ENCODE assay signal across 11 cellular contexts in the genomic region with DNA sequence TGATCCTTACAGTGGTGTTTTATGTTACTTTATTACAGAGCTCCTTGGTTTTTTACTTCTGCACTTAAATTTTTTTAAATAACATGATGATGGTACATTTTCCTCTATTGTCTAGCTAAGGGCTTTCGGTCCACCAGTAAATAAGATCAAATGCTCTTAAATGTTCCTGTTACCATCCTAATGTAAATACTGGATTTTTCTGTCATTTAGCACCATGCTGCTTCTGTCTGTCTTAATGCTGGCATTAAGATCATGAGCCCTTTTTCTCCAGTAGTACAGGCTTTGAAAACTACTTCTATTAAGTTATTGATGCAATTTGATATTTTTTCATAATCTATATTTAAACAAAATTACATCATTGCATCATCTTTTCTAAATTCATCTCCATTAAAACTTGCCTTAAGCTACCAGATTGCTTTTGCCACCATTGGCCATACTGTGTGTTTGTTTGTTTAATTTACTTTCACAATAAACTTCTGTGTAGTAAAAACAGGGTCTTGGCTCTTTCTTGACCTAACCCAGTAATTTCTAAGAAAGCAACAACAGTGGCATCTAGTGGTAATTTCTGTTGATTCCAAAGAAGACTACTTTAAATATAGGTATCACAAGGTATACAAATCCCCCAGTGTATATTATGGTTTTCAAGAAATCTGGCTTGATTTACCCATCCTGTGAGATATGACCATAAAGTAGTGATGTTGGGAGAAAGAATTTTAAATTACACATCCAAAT. TPM values are rescaled to one million over a fixed set of nuclear protein-coding genes. Genes with fewer than 3 reads are reported as not detected.
DNase-seq lines count a peak whose midpoint lies in the region; ATAC-seq and TF ChIP-seq lines count a peak whose summit lies in the region.
"Had no signal": no experiment of that assay in that cellular context is flagged by ENCODE, and none has a peak within 500 bp of the region (broad histone marks: within the 10 kb centered on the region; RNA-seq: fewer than 3 reads in every experiment).

No MANE protein-coding gene starts in this region.

- POLR2A ChIA-PET in activated CD8-positive, alpha-beta T cell treated with anti-CD3 and anti-CD28 coated beads for 36 hours (lab: Charles Lee), result interaction anchor here (0.7 to 1.5 kb wide), 2 partner anchors 19 to 83 kb away, joined by 3 to 4 read pairs; no protein-coding TSS in a partner anchor
- POLR2A ChIA-PET in activated CD8-positive, alpha-beta T cell treated with anti-CD3 and anti-CD28 coated beads, Interleukin-2, amount 10 ng/mL, durations not matched to agents 7 days and 5 days (lab: Charles Lee), result interaction anchor here (0.5 to 1.0 kb wide), 4 partner anchors 10 to 216 kb away, joined by 3 to 4 read pairs (median 3); a partner anchor contains a TSS

- H3K9ac ChIP-seq in endodermal cell (ENCODE audit: extremely low read depth, low read length, poor library complexity, severe bottlenecking), result no peak overlapping the region

- no peak overlapping the region for H3K4me3 Mint-ChIP-seq in activated CD8-positive, alpha-beta T cell treated with anti-CD3 and anti-CD28 coated beads for 36 hours
- H3K4me3 Mint-ChIP-seq in activated CD8-positive, alpha-beta T cell treated with anti-CD3 and anti-CD28 coated beads, Interleukin-2, amount 10 ng/mL, durations not matched to agents 7 days and 5 days, result no peak overlapping the region
- no peak overlapping the region for H3K4me3 Mint-ChIP-seq in endodermal cell
- H3K4me3 Mint-ChIP-seq: naive B cell had no signal

- WGBS in endodermal cell (ENCODE audit: insufficient coverage in 1 of 2, insufficient read length in 1 of 2), 2 experiments, result 100% methylated on average over 1 of the region's 1 CpG

- CTCF ChIA-PET in activated CD8-positive, alpha-beta T cell treated with anti-CD3 and anti-CD28 coated beads for 36 hours (lab: Charles Lee), result interaction anchor here (0.6 to 6.7 kb wide), 23 partner anchors 10 to 218 kb away, joined by 3 to 48 read pairs (median 5); a partner anchor contains a TSS
- CTCF ChIA-PET in activated CD8-positive, alpha-beta T cell treated with anti-CD3 and anti-CD28 coated beads, Interleukin-2, amount 10 ng/mL, durations not matched to agents 7 days and 5 days (lab: Charles Lee), result interaction anchor here (0.6 to 6.7 kb wide), 25 partner anchors 8 to 209 kb away, joined by 3 to 134 read pairs (median 4); a partner anchor contains a TSS

- no peak for DNase-seq in activated CD8-positive, alpha-beta T cell treated with anti-CD3 and anti-CD28 coated beads for 36 hours
- no peak for DNase-seq in activated CD8-positive, alpha-beta T cell treated with anti-CD3 and anti-CD28 coated beads, Interleukin-2, amount 10 ng/mL, durations not matched to agents 7 days and 5 days
- peak; percentile 43 for DNase-seq in NCI-H460 (ENCODE audit: extremely low read depth, low read depth)
- DNase-seq in endodermal cell, result no peak
- peak; percentile 7 for DNase-seq in retinal pigment epithelial cell (ENCODE audit: low read depth)
- no peak for DNase-seq in right atrium auricular region (ENCODE audit: low spot score)
- no peak for DNase-seq in activated effector memory CD4-positive, alpha-beta T cell treated with Interleukin-2 at 50 U/mL for 16 hours
- DNase-seq: naive B cell, SHP77 had no signal

- no peaks in the 10 kb centered on the region for H3K27me3 Mint-ChIP-seq in activated CD8-positive, alpha-beta T cell treated with anti-CD3 and anti-CD28 coated beads for 36 hours
- no peaks in the 10 kb centered on the region for H3K27me3 Mint-ChIP-seq in activated CD8-positive, alpha-beta T cell treated with anti-CD3 and anti-CD28 coated beads, Interleukin-2, amount 10 ng/mL, durations not matched to agents 7 days and 5 days (ENCODE audit: low read depth)
- no peaks in the 10 kb centered on the region for H3K27me3 Mint-ChIP-seq in endodermal cell (ENCODE audit: insufficient read depth)
- H3K27me3 Mint-ChIP-seq: naive B cell had no signal

- TF ChIP-seq CTCF in activated CD8-positive, alpha-beta T cell treated with anti-CD3 and anti-CD28 coated beads for 36 hours (IDR thresholded peaks at IDR 0.05), result peak; percentile 50
- TF ChIP-seq CTCF in endodermal cell (conservative IDR thresholded peaks at IDR 0.05), result peak; percentile 56
- peak; percentile 38 for TF ChIP-seq CTCF in retinal pigment epithelial cell (conservative IDR thresholded peaks at IDR 0.05; ENCODE audit: low read depth, low read length)
- TF ChIP-seq CTCF in right atrium auricular region (IDR thresholded peaks at IDR 0.05), result no peak

- H3K36me3 ChIP-seq in endodermal cell (ENCODE audit: control insufficient read depth, insufficient read depth, low read length) (peaks cover 44% of the 10 kb centered on the region), right atrium auricular region (peaks cover 18% of the 10 kb centered on the region)

- H3K27ac ChIP-seq in endodermal cell (ENCODE audit: low read depth, low read length), result no peak overlapping the region
- H3K27ac ChIP-seq in right atrium auricular region, result no peak overlapping the region
- H3K27ac ChIP-seq: ascending aorta had no signal

- no peak for ATAC-seq in activated CD8-positive, alpha-beta T cell treated with anti-CD3 and anti-CD28 coated beads for 36 hours
- ATAC-seq in activated CD8-positive, alpha-beta T cell treated with anti-CD3 and anti-CD28 coated beads, Interleukin-2, amount 10 ng/mL, durations not matched to agents 7 days and 5 days, result no peak
- ATAC-seq in HG02981 (IDR thresholded peaks at IDR 0.05; ENCODE audit: unreplicated experiment), result no peak

- H3K9me3 ChIP-seq in endodermal cell (ENCODE audit: control insufficient read depth, low read length) (no peaks in the 10 kb centered on the region), right atrium auricular region (no peaks in the 10 kb centered on the region)
- H3K9me3 ChIP-seq: ascending aorta had no signal

- no peaks in the 10 kb centered on the region for H3K27me3 ChIP-seq in endodermal cell (ENCODE audit: control insufficient read depth, insufficient read depth, low read length, poor library complexity, severe bottlenecking)
- no peaks in the 10 kb centered on the region for H3K27me3 ChIP-seq in right atrium auricular region
- H3K27me3 ChIP-seq: ascending aorta had no signal

- H3K36me3 Mint-ChIP-seq in activated CD8-positive, alpha-beta T cell treated with anti-CD3 and anti-CD28 coated beads for 36 hours (ENCODE audit: low read depth), result peaks cover 6% of the 10 kb centered on the region
- peaks cover 12% of the 10 kb centered on the region for H3K36me3 Mint-ChIP-seq in activated CD8-positive, alpha-beta T cell treated with anti-CD3 and anti-CD28 coated beads, Interleukin-2, amount 10 ng/mL, durations not matched to agents 7 days and 5 days (ENCODE audit: low read depth)
- H3K36me3 Mint-ChIP-seq in endodermal cell (ENCODE audit: low read depth), result peaks cover 30% of the 10 kb centered on the region

- no peak overlapping the region for H3K27ac Mint-ChIP-seq in activated CD8-positive, alpha-beta T cell treated with anti-CD3 and anti-CD28 coated beads for 36 hours
- no peak overlapping the region for H3K27ac Mint-ChIP-seq in activated CD8-positive, alpha-beta T cell treated with anti-CD3 and anti-CD28 coated beads, Interleukin-2, amount 10 ng/mL, durations not matched to agents 7 days and 5 days
- no peak overlapping the region for H3K27ac Mint-ChIP-seq in endodermal cell

- H3K9me3 Mint-ChIP-seq in activated CD8-positive, alpha-beta T cell treated with anti-CD3 and anti-CD28 coated beads for 36 hours, result no peaks in the 10 kb centered on the region
- H3K9me3 Mint-ChIP-seq in activated CD8-positive, alpha-beta T cell treated with anti-CD3 and anti-CD28 coated beads, Interleukin-2, amount 10 ng/mL, durations not matched to agents 7 days and 5 days (ENCODE audit: insufficient read depth), result no peaks in the 10 kb centered on the region
- H3K9me3 Mint-ChIP-seq in endodermal cell, result no peaks in the 10 kb centered on the region
- H3K9me3 Mint-ChIP-seq: naive B cell had no signal

- intact Hi-C loops in activated CD8-positive, alpha-beta T cell treated with anti-CD3 and anti-CD28 coated beads for 36 hours (cut with micrococcal nuclease), result loop anchor here (5.0 kb wide), 1 partner anchor 123 kb away; no protein-coding TSS in a partner anchor

- no peaks in the 10 kb centered on the region for H3K4me1 Mint-ChIP-seq in activated CD8-positive, alpha-beta T cell treated with anti-CD3 and anti-CD28 coated beads for 36 hours (ENCODE audit: low read depth)
- H3K4me1 Mint-ChIP-seq in activated CD8-positive, alpha-beta T cell treated with anti-CD3 and anti-CD28 coated beads, Interleukin-2, amount 10 ng/mL, durations not matched to agents 7 days and 5 days (ENCODE audit: low read depth), result no peaks in the 10 kb centered on the region
- H3K4me1 Mint-ChIP-seq in endodermal cell, result no peaks in the 10 kb centered on the region

- H3K4me1 ChIP-seq in endodermal cell (ENCODE audit: control insufficient read depth, insufficient read depth, low read length) (no peaks in the 10 kb centered on the region), right atrium auricular region (no peaks in the 10 kb centered on the region)
- H3K4me1 ChIP-seq: ascending aorta had no signal

- H3K4me3 ChIP-seq in endodermal cell (ENCODE audit: low read length) (no peak overlapping the region), retinal pigment epithelial cell (ENCODE audit: low read length) (no peak overlapping the region), right atrium auricular region (no peak overlapping the region)
- H3K4me3 ChIP-seq: ascending aorta had no signal

RNA-seq across cellular contexts. Expression of a gene that starts 9.0 kb away (rescaled TPM):
- total RNA-seq in activated CD8-positive, alpha-beta T cell treated with anti-CD3 and anti-CD28 coated beads for 36 hours, result 10 to 100 TPM; 11.3 to 14.0 TPM
- total RNA-seq in activated CD8-positive, alpha-beta T cell treated with anti-CD3 and anti-CD28 coated beads, Interleukin-2, amount 10 ng/mL, durations not matched to agents 7 days and 5 days, result 10 to 100 TPM; 16.5 TPM
- 35.0 and 36.8 TPM in 2 replicates for total RNA-seq in NCI-H460 (2014; rRNA removed; shearing (Covaris generic))
- 37.0 and 39.7 TPM in 2 replicates for polyA plus RNA-seq in NCI-H460 (2014; cell fraction: nucleus; rRNA removed)
- total RNA-seq in endodermal cell (10 to 100 TPM; 18.8 to 19.6 TPM), right atrium auricular region (10 to 100 TPM; 10.3 TPM)
- polyA plus RNA-seq in endodermal cell (2013, experiment 1 of 2), result 19.6 TPM
- 18.3 TPM for polyA plus RNA-seq in endodermal cell (2013, experiment 2 of 2)

RNA-seq across cellular contexts. Expression of a gene that starts 50.1 kb away (rescaled TPM):
- total RNA-seq in activated CD8-positive, alpha-beta T cell treated with anti-CD3 and anti-CD28 coated beads for 36 hours, result 1 to 10 TPM; 2.1 to 2.5 TPM
- total RNA-seq in activated CD8-positive, alpha-beta T cell treated with anti-CD3 and anti-CD28 coated beads, Interleukin-2, amount 10 ng/mL, durations not matched to agents 7 days and 5 days, result 1 to 10 TPM; 6.6 to 7.2 TPM
- total RNA-seq in NCI-H460 (2014; rRNA removed; shearing (Covaris generic)), result 14.2 and 15.6 TPM in 2 replicates
- 13.7 and 15.6 TPM in 2 replicates for polyA plus RNA-seq in NCI-H460 (2014; cell fraction: nucleus; rRNA removed)
- 10 to 100 TPM in 1 of 2 donors, 1 to 10 TPM in 1; 7.2 to 11.0 TPM for total RNA-seq in endodermal cell
- 2.7 TPM for polyA plus RNA-seq in endodermal cell (2013, experiment 1 of 2)
- 2.1 TPM for polyA plus RNA-seq in endodermal cell (2013, experiment 2 of 2)
- 10 to 100 TPM; 12.2 to 31.6 TPM for total RNA-seq in right atrium auricular region

RNA-seq across cellular contexts. Expression of a gene that starts 59.0 kb away (rescaled TPM):
- total RNA-seq in activated CD8-positive, alpha-beta T cell treated with anti-CD3 and anti-CD28 coated beads for 36 hours, result 10 to 100 TPM; 28.4 to 31.2 TPM
- total RNA-seq in activated CD8-positive, alpha-beta T cell treated with anti-CD3 and anti-CD28 coated beads, Interleukin-2, amount 10 ng/mL, durations not matched to agents 7 days and 5 days, result 10 to 100 TPM; 39.2 to 40.7 TPM
- total RNA-seq in NCI-H460 (2014; rRNA removed; shearing (Covaris generic)), result 19.5 and 20.0 TPM in 2 replicates
- polyA plus RNA-seq in NCI-H460 (2014; cell fraction: nucleus; rRNA removed), result 95.1 and 96.0 TPM in 2 replicates
- total RNA-seq in endodermal cell (1 to 10 TPM; 2.8 to 5.4 TPM), right atrium auricular region (10 to 100 TPM; 12.8 to 16.1 TPM)
- polyA plus RNA-seq in endodermal cell (2013, experiment 1 of 2), result 1.3 TPM
- 0.83 TPM for polyA plus RNA-seq in endodermal cell (2013, experiment 2 of 2)

RNA-seq across cellular contexts. Expression of a gene that starts 59.0 kb away (rescaled TPM):
- 10 to 100 TPM; 27.1 to 28.6 TPM for total RNA-seq in activated CD8-positive, alpha-beta T cell treated with anti-CD3 and anti-CD28 coated beads for 36 hours
- 10 to 100 TPM; 22.7 to 24.8 TPM for total RNA-seq in activated CD8-positive, alpha-beta T cell treated with anti-CD3 and anti-CD28 coated beads, Interleukin-2, amount 10 ng/mL, durations not matched to agents 7 days and 5 days
- 19.0 and 21.5 TPM in 2 replicates for total RNA-seq in NCI-H460 (2014; rRNA removed; shearing (Covaris generic))
- 250 and 340 TPM in 2 replicates for polyA plus RNA-seq in NCI-H460 (2014; cell fraction: nucleus; rRNA removed)
- 1 to 10 TPM; 1.9 to 3.5 TPM for total RNA-seq in endodermal cell
- 1.1 TPM for polyA plus RNA-seq in endodermal cell (2013, experiment 1 of 2)
- 0.75 TPM for polyA plus RNA-seq in endodermal cell (2013, experiment 2 of 2)
- 10 to 100 TPM in 1 of 2 donors, 1 to 10 TPM in 1; 9.5 to 11.6 TPM for total RNA-seq in right atrium auricular region

Comparison
In these comparisons a context has a peak if more than half of its experiments do, and no peak if none do; other contexts are left out.
1. DNase-seq: peak in NCI-H460 (single experiment) and retinal pigment epithelial cell (single experiment); none in activated CD8-positive, alpha-beta T cell treated with anti-CD3 and anti-CD28 coated beads for 36 hours (single experiment), activated CD8-positive, alpha-beta T cell treated with anti-CD3 and anti-CD28 coated beads, Interleukin-2, amount 10 ng/mL, durations not matched to agents 7 days and 5 days (single experiment), endodermal cell (single experiment), right atrium auricular region (single experiment) and activated effector memory CD4-positive, alpha-beta T cell treated with Interleukin-2 at 50 U/mL for 16 hours (single experiment).
2. CTCF ChIP-seq: peak in activated CD8-positive, alpha-beta T cell treated with anti-CD3 and anti-CD28 coated beads for 36 hours (single experiment), endodermal cell (single experiment) and retinal pigment epithelial cell (single experiment); none in right atrium auricular region (0 of 2).